ENCODE assay signal across 33 cellular contexts in genomic region chr12:52172956-52173355, GRCh38. TPM values are rescaled to one million over a fixed set of nuclear protein-coding genes. Genes with fewer than 3 reads are reported as not detected.
"Had no signal": no experiment of that assay in that cellular context is flagged by ENCODE, and none has a peak within 500 bp of the region (broad histone marks: within the 10 kb centered on the region; RNA-seq: fewer than 3 reads in every experiment).

No MANE protein-coding gene starts in this region.

- H3K27me3 ChIP-seq: adrenal gland, body of pancreas, foreskin keratinocyte, gastroesophageal sphincter had no signal

- ATAC-seq: activated CD4-positive, alpha-beta T cell treated with anti-CD3 and anti-CD28 coated beads for 36 hours; activated CD8-positive, alpha-beta memory T cell treated with anti-CD3 and anti-CD28 coated beads, Interleukin-2, amount 10 ng/mL, durations not matched to agents 7 days and 5 days; activated CD8-positive, alpha-beta T cell treated with anti-CD3 and anti-CD28 coated beads, Interleukin-2, amount 10 ng/mL, durations not matched to agents 7 days and 5 days; activated naive CD8-positive, alpha-beta T cell treated with anti-CD3 and anti-CD28 coated beads, Interleukin-2, amount 50 U/mL, for 24 hours; body of pancreas; esophagus mucosa; foreskin keratinocyte; gastroesophageal sphincter had no signal

- H3K27ac ChIP-seq: body of pancreas, foreskin keratinocyte, gastroesophageal sphincter had no signal

- H3K9me3 ChIP-seq: adrenal gland, body of pancreas, gastroesophageal sphincter had no signal

- DNase-seq: activated CD4-positive, alpha-beta memory T cell treated with anti-CD3 and anti-CD28 coated beads for 36 hours; activated CD4-positive, alpha-beta T cell treated with anti-CD3 and anti-CD28 coated beads for 36 hours; activated CD4-positive, alpha-beta T cell treated with anti-CD3 and anti-CD28 coated beads, Interleukin-2, amount 10 ng/mL, durations not matched to agents 24 days and 14 days; activated CD4-positive, CD25-positive, alpha-beta regulatory T cell; activated CD4-positive, CD25-positive, alpha-beta regulatory T cell treated with anti-CD3 and anti-CD28 coated beads, Interleukin-2, amount 50 U/mL, for 72 hours; activated CD8-positive, alpha-beta memory T cell treated with anti-CD3 and anti-CD28 coated beads, Interleukin-2, amount 10 ng/mL, durations not matched to agents 7 days and 5 days; activated CD8-positive, alpha-beta memory T cell treated with anti-CD3 and anti-CD28 coated beads, Interleukin-2, amount 50 U/mL, for 4 hours; activated CD8-positive, alpha-beta T cell treated with anti-CD3 and anti-CD28 coated beads, Interleukin-2, amount 10 ng/mL, durations not matched to agents 7 days and 5 days; activated effector memory CD4-positive, alpha-beta T cell treated with anti-CD3 and anti-CD28 coated beads, Interleukin-2, amount 50 U/mL, for 16 hours; activated naive CD4-positive, alpha-beta T cell treated with anti-CD3 and anti-CD28 coated beads for 36 hours; activated naive CD8-positive, alpha-beta T cell treated with anti-CD3 and anti-CD28 coated beads for 36 hours; activated naive CD8-positive, alpha-beta T cell treated with anti-CD3 and anti-CD28 coated beads, Interleukin-2, amount 50 U/mL, for 24 hours; activated T-cell treated with anti-CD3 and anti-CD28 coated beads, Interleukin-2, amount 50 U/mL, for 1 hour; activated T-cell treated with anti-CD3 and anti-CD28 coated beads, Interleukin-2, amount 50 U/mL, for 48 hours; amygdala; aorta; body of pancreas; caudate nucleus; cortex of kidney; dermis blood vessel endothelial cell; effector CD8-positive, alpha-beta T cell; endodermal cell; foreskin keratinocyte; head of caudate nucleus; T-helper 2 cell had no signal

- H3K36me3 ChIP-seq: adrenal gland, gastroesophageal sphincter had no signal

- H3K4me3 ChIP-seq: adrenal gland, body of pancreas, gastroesophageal sphincter had no signal

- FAIRE-seq: colon had no signal

RNA-seq across cellular contexts. Expression of gene KRT80, which starts 18.9 kb away (rescaled TPM):
- total RNA-seq: activated CD4-positive, alpha-beta memory T cell treated with anti-CD3 and anti-CD28 coated beads for 36 hours; activated CD4-positive, alpha-beta T cell treated with anti-CD3 and anti-CD28 coated beads for 36 hours; activated CD4-positive, alpha-beta T cell treated with anti-CD3 and anti-CD28 coated beads, Interleukin-2, amount 10 ng/mL, durations not matched to agents 24 days and 14 days; activated CD8-positive, alpha-beta memory T cell treated with anti-CD3 and anti-CD28 coated beads for 36 hours; activated CD8-positive, alpha-beta memory T cell treated with anti-CD3 and anti-CD28 coated beads, Interleukin-2, amount 10 ng/mL, durations not matched to agents 7 days and 5 days; activated CD8-positive, alpha-beta T cell treated with anti-CD3 and anti-CD28 coated beads, Interleukin-2, amount 10 ng/mL, durations not matched to agents 7 days and 5 days; activated naive CD4-positive, alpha-beta T cell treated with anti-CD3 and anti-CD28 coated beads for 36 hours; activated naive CD8-positive, alpha-beta T cell treated with anti-CD3 and anti-CD28 coated beads for 36 hours; activated T-helper 1 cell treated with anti-CD3 and anti-CD28 coated beads, Interleukin-12 subunit alpha, Interleukin-12 subunit beta, Interleukin-2, Interleukin-4 antibody, amounts not matched to agents 30 ng/mL and 10 ng/mL and 1 ng/mL, durations not matched to agents 14 hours and 24 hours and 36 hours; activated T-helper 2 cell treated with anti-CD3 and anti-CD28 coated beads, Interferon-gamma antibody, Interleukin-2, Interleukin-4, amounts not matched to agents 10 μg/mL and 5 μg/mL and 100 μg/mL, durations not matched to agents 14 hours and 24 hours and 36 hours; T-helper 1 cell treated with Interleukin-12 subunit alpha and Interleukin-12 subunit beta and Interleukin-4 antibody, amounts not matched to agents 30 ng/mL and 1 ng/mL, for 36 hours had no signal
